In the genomic region with DNA sequence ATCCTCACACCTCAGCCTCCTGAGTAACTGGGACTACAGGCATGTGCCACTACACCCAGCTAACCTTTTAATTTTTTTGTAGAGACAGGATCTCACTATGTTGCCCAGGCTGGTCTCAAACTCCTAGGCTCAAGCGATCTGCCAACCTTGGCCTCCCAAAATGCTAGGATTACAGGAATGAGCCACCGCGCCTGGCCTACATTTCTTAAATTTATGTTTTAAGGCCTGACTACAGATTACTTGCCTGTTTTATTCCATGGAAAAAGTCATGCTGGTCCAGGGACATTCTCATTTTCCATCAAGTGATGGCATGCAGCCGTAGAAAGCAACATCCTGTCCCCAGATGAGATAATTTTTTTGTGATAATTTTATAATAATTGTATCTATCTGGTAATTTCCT, we compare ENCODE assay signal across 20 cellular contexts. TPM values are rescaled to one million over a fixed set of nuclear protein-coding genes. Genes with fewer than 3 reads are reported as not detected.
DNase-seq lines count a peak whose midpoint lies in the region; ATAC-seq and TF ChIP-seq lines count a peak whose summit lies in the region.
"Had no signal": no experiment of that assay in that cellular context is flagged by ENCODE, and none has a peak within 500 bp of the region (broad histone marks: within the 10 kb centered on the region; RNA-seq: fewer than 3 reads in every experiment).

No MANE protein-coding gene starts in this region.

- TF ChIP-seq CTCF in brain (conservative IDR thresholded peaks at IDR 0.05) (no peak), right lobe of liver (IDR thresholded peaks at IDR 0.05) (no peak)

- H3K27me3 Mint-ChIP-seq in brain, result peaks cover 31% of the 10 kb centered on the region

- H3K9ac ChIP-seq in BLaER1, result peak overlapping the region; percentile 99
- H3K9ac ChIP-seq: SK-N-SH had no signal

- H3K4me1 ChIP-seq in BLaER1 (peaks cover 88% of the 10 kb centered on the region), right lobe of liver (peaks cover 0 to 3% (median 0%) of the 10 kb centered on the region in 4 donors)

- peak in 3 of 4 donors; percentile 9 to 31 (median 15) for ATAC-seq in right lobe of liver
- no peak for ATAC-seq in stimulated activated effector memory CD8-positive, alpha-beta T cell treated with anti-CD3 and anti-CD28 coated beads, Interleukin-12 subunit alpha, Interleukin-12 subunit beta, amount 100 ng/mL, for 72 hours
- ATAC-seq: activated naive CD4-positive, alpha-beta T cell treated with anti-CD3 and anti-CD28 coated beads, Interleukin-2, amount 50 U/mL, for 72 hours; PC-3; sciatic nerve had no signal

- peaks cover 76% of the 10 kb centered on the region for H3K4me1 Mint-ChIP-seq in brain
- peaks cover 15% of the 10 kb centered on the region for H3K4me1 Mint-ChIP-seq in stimulated activated effector memory CD8-positive, alpha-beta T cell treated with anti-CD3 and anti-CD28 coated beads, Interleukin-12 subunit alpha, Interleukin-12 subunit beta, amount 100 ng/mL, for 72 hours

- peaks cover 5% of the 10 kb centered on the region for H4K20me1 ChIP-seq in BLaER1

- peak overlapping the region in 3 of 5 experiments; percentile 76 to 92 (median 92) for H3K27ac Mint-ChIP-seq in brain
- peak overlapping the region; percentile 47 for H3K27ac Mint-ChIP-seq in stimulated activated effector memory CD8-positive, alpha-beta T cell treated with anti-CD3 and anti-CD28 coated beads, Interleukin-12 subunit alpha, Interleukin-12 subunit beta, amount 100 ng/mL, for 72 hours
- H3K27ac Mint-ChIP-seq: activated naive CD4-positive, alpha-beta T cell treated with anti-CD3 and anti-CD28 coated beads, Interleukin-2, amount 50 U/mL, for 72 hours; memory B cell had no signal

- 76% methylated on average over 4 of the region's 4 CpGs for WGBS in right lobe of liver (ENCODE audit: insufficient coverage, low coverage, low lambda C conversion rate, missing lambda C conversion rate)

- intact Hi-C loops in right lobe of liver (cut with DNase I), result loop anchor here in 1 of 2 donors (10.0 kb wide), 1 partner anchor 68 kb away; no protein-coding TSS in a partner anchor

- DNase-seq in right lobe of liver (no peak), COLO829 (ENCODE audit: low spot score) (no peak), HuH-7.5 (ENCODE audit: low spot score) (no peak), NCI-H146 treated with DMSO at 0.1 percent for 48 hours (lab: John Stamatoyannopoulos, UW; ENCODE audit: unreplicated experiment) (no peak), Kasumi-1 (lab: John Stamatoyannopoulos, UW) (no peak)
- DNase-seq in stimulated activated effector memory CD8-positive, alpha-beta T cell treated with anti-CD3 and anti-CD28 coated beads, Interleukin-12 subunit alpha, Interleukin-12 subunit beta, amount 100 ng/mL, for 72 hours (ENCODE audit: low spot score in 2 of 2), result no peak
- DNase-seq: activated CD4-positive, alpha-beta T cell treated with anti-CD3 and anti-CD28 coated beads, Interleukin-2, amount 50 U/mL, for 1 hour; activated T-cell treated with anti-CD3 and anti-CD28 coated beads for 4 hours; effector CD4-positive, alpha-beta T cell; EL; IMR-90; NCI-H2081 treated with DMSO at 0.1 percent for 48 hours; NCI-H526; PC-3; SK-N-SH had no signal

- peak overlapping the region in 2 of 5 experiments; percentile 2 to 50 for H3K4me3 Mint-ChIP-seq in brain
- no peak overlapping the region for H3K4me3 Mint-ChIP-seq in stimulated activated effector memory CD8-positive, alpha-beta T cell treated with anti-CD3 and anti-CD28 coated beads, Interleukin-12 subunit alpha, Interleukin-12 subunit beta, amount 100 ng/mL, for 72 hours
- H3K4me3 Mint-ChIP-seq: memory B cell had no signal

- H3K27me3 ChIP-seq in BLaER1, result no peaks in the 10 kb centered on the region
- no peaks in the 10 kb centered on the region for H3K27me3 ChIP-seq in right lobe of liver

- H3K36me3 ChIP-seq in BLaER1 (peaks cover 77% of the 10 kb centered on the region), right lobe of liver (no peaks in the 10 kb centered on the region)

- H3K9me3 ChIP-seq in BLaER1 (no peaks in the 10 kb centered on the region), right lobe of liver (no peaks in the 10 kb centered on the region)
- H3K9me3 ChIP-seq: SK-N-SH had no signal

- H3K36me3 Mint-ChIP-seq in brain, result no peaks in the 10 kb centered on the region
- no peaks in the 10 kb centered on the region for H3K36me3 Mint-ChIP-seq in stimulated activated effector memory CD8-positive, alpha-beta T cell treated with anti-CD3 and anti-CD28 coated beads, Interleukin-12 subunit alpha, Interleukin-12 subunit beta, amount 100 ng/mL, for 72 hours
- H3K36me3 Mint-ChIP-seq: activated naive CD4-positive, alpha-beta T cell treated with anti-CD3 and anti-CD28 coated beads, Interleukin-2, amount 50 U/mL, for 72 hours had no signal

- no peaks in the 10 kb centered on the region for H3K9me3 Mint-ChIP-seq in brain
- H3K9me3 Mint-ChIP-seq in stimulated activated effector memory CD8-positive, alpha-beta T cell treated with anti-CD3 and anti-CD28 coated beads, Interleukin-12 subunit alpha, Interleukin-12 subunit beta, amount 100 ng/mL, for 72 hours, result no peaks in the 10 kb centered on the region
- H3K9me3 Mint-ChIP-seq: activated naive CD4-positive, alpha-beta T cell treated with anti-CD3 and anti-CD28 coated beads, Interleukin-2, amount 50 U/mL, for 72 hours; memory B cell had no signal

- peak overlapping the region; percentile 99 for H3K27ac ChIP-seq in BLaER1
- H3K27ac ChIP-seq in right lobe of liver, result no peak overlapping the region

- no peak for TF ChIP-seq POLR2A in right lobe of liver (IDR thresholded peaks at IDR 0.05)

- H3K4me3 ChIP-seq in BLaER1, result peak overlapping the region; percentile 100
- no peak overlapping the region for H3K4me3 ChIP-seq in right lobe of liver

- peak overlapping the region; percentile 100 for H3K4me2 ChIP-seq in BLaER1
- H3K4me2 ChIP-seq: SK-N-SH had no signal

RNA-seq across cellular contexts. Expression of a gene that starts 6.1 kb away (rescaled TPM):
- 131 TPM for polyA plus RNA-seq in brain (ENCODE audit: insufficient read depth, low read depth, low replicate concordance)
- total RNA-seq in right lobe of liver, result 10 to 100 TPM; 17.2 to 65.7 (median 34.2) TPM
